In the genomic region with DNA sequence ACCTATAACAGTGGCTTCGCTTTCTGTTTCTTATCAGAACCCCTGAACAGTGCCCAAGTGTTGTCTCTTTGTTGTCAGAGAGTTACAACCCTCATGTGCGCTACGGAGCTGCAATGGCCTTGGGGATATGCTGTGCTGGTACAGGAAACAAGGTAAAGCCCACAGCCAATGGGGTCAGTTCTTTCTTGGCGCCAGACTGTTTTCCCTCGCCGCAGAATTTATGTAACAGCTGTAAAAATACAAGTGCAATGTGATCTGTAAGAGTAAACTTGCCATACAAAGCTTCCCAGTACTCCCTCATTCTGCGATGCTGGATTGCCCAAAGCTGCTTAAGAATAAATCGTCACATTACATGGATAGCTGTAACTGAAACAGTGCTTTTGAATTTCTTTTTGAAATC, we compare ENCODE assay signal across 1 cellular context.
TF ChIP-seq lines count a peak whose summit lies in the region.

No MANE protein-coding gene starts in this region.

TF ChIP-seq in HEK293, 187 proteins besides CTCF, POLR2A, EP300 and RAD21 (continued from another document and continues in another):
- no peak for TF ChIP-seq PRDM2 (tag by site-specific recombination; IDR thresholded peaks at IDR 0.05; ENCODE audit: borderline replicate concordance)
- TF ChIP-seq, protein P1, sequence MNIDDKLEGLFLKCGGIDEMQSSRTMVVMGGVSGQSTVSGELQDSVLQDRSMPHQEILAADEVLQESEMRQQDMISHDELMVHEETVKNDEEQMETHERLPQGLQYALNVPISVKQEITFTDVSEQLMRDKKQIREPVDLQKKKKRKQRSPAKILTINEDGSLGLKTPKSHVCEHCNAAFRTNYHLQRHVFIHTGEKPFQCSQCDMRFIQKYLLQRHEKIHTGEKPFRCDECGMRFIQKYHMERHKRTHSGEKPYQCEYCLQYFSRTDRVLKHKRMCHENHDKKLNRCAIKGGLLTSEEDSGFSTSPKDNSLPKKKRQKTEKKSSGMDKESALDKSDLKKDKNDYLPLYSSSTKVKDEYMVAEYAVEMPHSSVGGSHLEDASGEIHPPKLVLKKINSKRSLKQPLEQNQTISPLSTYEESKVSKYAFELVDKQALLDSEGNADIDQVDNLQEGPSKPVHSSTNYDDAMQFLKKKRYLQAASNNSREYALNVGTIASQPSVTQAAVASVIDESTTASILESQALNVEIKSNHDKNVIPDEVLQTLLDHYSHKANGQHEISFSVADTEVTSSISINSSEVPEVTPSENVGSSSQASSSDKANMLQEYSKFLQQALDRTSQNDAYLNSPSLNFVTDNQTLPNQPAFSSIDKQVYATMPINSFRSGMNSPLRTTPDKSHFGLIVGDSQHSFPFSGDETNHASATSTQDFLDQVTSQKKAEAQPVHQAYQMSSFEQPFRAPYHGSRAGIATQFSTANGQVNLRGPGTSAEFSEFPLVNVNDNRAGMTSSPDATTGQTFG (tag by site-specific recombination; IDR thresholded peaks at IDR 0.05; ENCODE audit: borderline replicate concordance): no peak
- no peak for TF ChIP-seq ZNF155 (tag by site-specific recombination; IDR thresholded peaks at IDR 0.05)
- no peak for TF ChIP-seq ZNF585B (tag by site-specific recombination; IDR thresholded peaks at IDR 0.05)
- TF ChIP-seq ZNF629 (tag by site-specific recombination; IDR thresholded peaks at IDR 0.05): peak; percentile 51; the same call in 1 of the 2 replicates
- TF ChIP-seq, protein P2, sequence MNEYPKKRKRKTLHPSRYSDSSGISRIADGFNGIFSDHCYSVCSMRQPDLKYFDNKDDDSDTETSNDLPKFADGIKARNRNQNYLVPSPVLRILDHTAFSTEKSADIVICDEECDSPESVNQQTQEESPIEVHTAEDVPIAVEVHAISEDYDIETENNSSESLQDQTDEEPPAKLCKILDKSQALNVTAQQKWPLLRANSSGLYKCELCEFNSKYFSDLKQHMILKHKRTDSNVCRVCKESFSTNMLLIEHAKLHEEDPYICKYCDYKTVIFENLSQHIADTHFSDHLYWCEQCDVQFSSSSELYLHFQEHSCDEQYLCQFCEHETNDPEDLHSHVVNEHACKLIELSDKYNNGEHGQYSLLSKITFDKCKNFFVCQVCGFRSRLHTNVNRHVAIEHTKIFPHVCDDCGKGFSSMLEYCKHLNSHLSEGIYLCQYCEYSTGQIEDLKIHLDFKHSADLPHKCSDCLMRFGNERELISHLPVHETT (tag by site-specific recombination; IDR thresholded peaks at IDR 0.05): no peak
- no peak for TF ChIP-seq ZNF518A (tag by site-specific recombination; conservative IDR thresholded peaks at IDR 0.05; ENCODE audit: low read depth)
- no peak for TF ChIP-seq ZNF843 (tag by site-specific recombination; IDR thresholded peaks at IDR 0.05)
- no peak for TF ChIP-seq ZFP69B (tag by site-specific recombination; IDR thresholded peaks at IDR 0.05)
- TF ChIP-seq ZNF530 (tag by site-specific recombination; IDR thresholded peaks at IDR 0.05; ENCODE audit: low read depth): no peak
- peak; percentile 42; the same call in 1 of the 2 replicates for TF ChIP-seq IKZF3 (tag by site-specific recombination; IDR thresholded peaks at IDR 0.05)
- no peak for TF ChIP-seq ZNF664 (tag by site-specific recombination; IDR thresholded peaks at IDR 0.05)
- TF ChIP-seq ZBTB8A (tag by site-specific recombination; IDR thresholded peaks at IDR 0.05): no peak
- TF ChIP-seq KLF1 (tag by site-specific recombination; IDR thresholded peaks at IDR 0.05): no peak
- no peak for TF ChIP-seq AEBP2 (tag by site-specific recombination; IDR thresholded peaks at IDR 0.05; ENCODE audit: borderline replicate concordance)
- peak; percentile 63 for TF ChIP-seq ZXDB (tag by site-specific recombination; IDR thresholded peaks at IDR 0.05)
- TF ChIP-seq ZNF2 (tag by site-specific recombination; IDR thresholded peaks at IDR 0.05): peak; percentile 85
- TF ChIP-seq ZNF37A (tag by site-specific recombination; IDR thresholded peaks at IDR 0.05): no peak
- no peak for TF ChIP-seq ZNF660 (tag by site-specific recombination; IDR thresholded peaks at IDR 0.05)
- TF ChIP-seq ZNF837 (tag by site-specific recombination; IDR thresholded peaks at IDR 0.05): no peak
- TF ChIP-seq TCF7L2 (IDR thresholded peaks at IDR 0.05; ENCODE audit: borderline replicate concordance, low read depth, low read length): no peak
- no peak for TF ChIP-seq ZNF514 (tag by site-specific recombination; IDR thresholded peaks at IDR 0.05)
- TF ChIP-seq ZNF138 (tag by site-specific recombination; IDR thresholded peaks at IDR 0.05; ENCODE audit: borderline replicate concordance): no peak
- no peak for TF ChIP-seq ZNF791 (tag by site-specific recombination; IDR thresholded peaks at IDR 0.05)
- TF ChIP-seq ZSCAN23 (tag by site-specific recombination; IDR thresholded peaks at IDR 0.05): no peak
- TF ChIP-seq ZNF560 (tag by site-specific recombination; IDR thresholded peaks at IDR 0.05; ENCODE audit: borderline replicate concordance): no peak
- no peak for TF ChIP-seq ZNF701 (tag by site-specific recombination; IDR thresholded peaks at IDR 0.05)
- TF ChIP-seq ZNF513 (tag by site-specific recombination; IDR thresholded peaks at IDR 0.05): no peak
- TF ChIP-seq ZNF266 (tag by site-specific recombination; IDR thresholded peaks at IDR 0.05; ENCODE audit: low read depth): no peak
- TF ChIP-seq, protein P3, sequence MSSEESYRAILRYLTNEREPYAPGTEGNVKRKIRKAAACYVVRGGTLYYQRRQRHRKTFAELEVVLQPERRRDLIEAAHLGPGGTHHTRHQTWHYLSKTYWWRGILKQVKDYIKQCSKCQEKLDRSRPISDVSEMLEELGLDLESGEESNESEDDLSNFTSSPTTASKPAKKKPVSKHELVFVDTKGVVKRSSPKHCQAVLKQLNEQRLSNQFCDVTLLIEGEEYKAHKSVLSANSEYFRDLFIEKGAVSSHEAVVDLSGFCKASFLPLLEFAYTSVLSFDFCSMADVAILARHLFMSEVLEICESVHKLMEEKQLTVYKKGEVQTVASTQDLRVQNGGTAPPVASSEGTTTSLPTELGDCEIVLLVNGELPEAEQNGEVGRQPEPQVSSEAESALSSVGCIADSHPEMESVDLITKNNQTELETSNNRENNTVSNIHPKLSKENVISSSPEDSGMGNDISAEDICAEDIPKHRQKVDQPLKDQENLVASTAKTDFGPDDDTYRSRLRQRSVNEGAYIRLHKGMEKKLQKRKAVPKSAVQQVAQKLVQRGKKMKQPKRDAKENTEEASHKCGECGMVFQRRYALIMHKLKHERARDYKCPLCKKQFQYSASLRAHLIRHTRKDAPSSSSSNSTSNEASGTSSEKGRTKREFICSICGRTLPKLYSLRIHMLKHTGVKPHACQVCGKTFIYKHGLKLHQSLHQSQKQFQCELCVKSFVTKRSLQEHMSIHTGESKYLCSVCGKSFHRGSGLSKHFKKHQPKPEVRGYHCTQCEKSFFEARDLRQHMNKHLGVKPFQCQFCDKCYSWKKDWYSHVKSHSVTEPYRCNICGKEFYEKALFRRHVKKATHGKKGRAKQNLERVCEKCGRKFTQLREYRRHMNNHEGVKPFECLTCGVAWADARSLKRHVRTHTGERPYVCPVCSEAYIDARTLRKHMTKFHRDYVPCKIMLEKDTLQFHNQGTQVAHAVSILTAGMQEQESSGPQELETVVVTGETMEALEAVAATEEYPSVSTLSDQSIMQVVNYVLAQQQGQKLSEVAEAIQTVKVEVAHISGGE (tag by site-specific recombination; conservative IDR thresholded peaks at IDR 0.05; ENCODE audit: low read depth): no peak
- no peak for TF ChIP-seq KLF16 (tag by site-specific recombination; IDR thresholded peaks at IDR 0.05)
